ENCODE assay signal across 13 cellular contexts in the genomic region with DNA sequence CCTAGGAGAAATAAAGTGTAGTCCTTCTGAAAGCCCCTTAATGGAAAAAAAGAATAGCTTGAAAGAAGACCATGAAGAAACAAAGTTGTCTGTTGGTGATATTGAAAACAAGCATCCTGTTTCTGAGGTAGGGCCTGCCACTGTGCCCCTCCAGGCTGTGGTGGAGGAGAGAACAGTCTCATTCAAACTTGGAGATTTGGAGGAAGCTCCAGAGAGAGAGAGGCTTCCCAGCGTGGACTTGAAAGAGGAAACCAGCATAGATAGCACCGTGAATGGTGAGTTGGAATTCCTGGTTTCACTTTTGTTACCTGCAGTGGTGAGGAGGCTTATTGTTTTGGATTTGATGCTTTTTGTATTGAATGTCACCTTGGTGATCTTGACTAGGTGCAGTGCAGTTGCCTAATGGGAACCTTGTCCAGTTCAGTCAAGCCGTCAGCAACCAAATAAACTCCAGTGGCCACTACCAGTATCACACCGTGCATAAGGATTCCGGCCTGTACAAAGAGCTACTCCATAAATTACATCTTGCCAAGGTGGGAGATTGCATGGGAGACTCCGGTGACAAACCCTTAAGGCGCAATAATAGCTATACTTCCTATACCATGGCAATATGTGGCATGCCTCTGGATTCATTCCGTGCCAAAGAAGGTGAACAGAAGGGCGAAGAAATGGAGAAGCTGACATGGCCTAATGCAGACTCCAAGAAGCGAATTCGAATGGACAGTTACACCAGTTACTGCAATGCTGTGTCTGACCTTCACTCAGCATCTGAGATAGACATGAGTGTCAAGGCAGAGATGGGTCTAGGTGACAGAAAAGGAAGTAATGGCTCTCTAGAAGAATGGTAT. TPM values are rescaled to one million over a fixed set of nuclear protein-coding genes. Genes with fewer than 3 reads are reported as not detected.
DNase-seq lines count a peak whose midpoint lies in the region; ATAC-seq, FAIRE-seq and TF ChIP-seq lines count a peak whose summit lies in the region.
"Had no signal": no experiment of that assay in that cellular context is flagged by ENCODE, and none has a peak within 500 bp of the region (broad histone marks: within the 10 kb centered on the region; RNA-seq: fewer than 3 reads in every experiment).

No MANE protein-coding gene starts in this region.

- intact Hi-C loops in Caco-2 (cut with micrococcal nuclease; ENCODE audit: unreplicated experiment) (no loop called here), left colon (cut with DNase I, micrococcal nuclease) (no loop called here)
- intact Hi-C loops in activated T-helper 1 cell treated with anti-CD3 and anti-CD28 coated beads, Interleukin-12 subunit alpha, Interleukin-12 subunit beta, Interleukin-2, Interleukin-4 antibody, amounts not matched to agents 30 ng/mL and 10 ng/mL and 1 ng/mL, durations not matched to agents 14 hours and 24 hours and 36 hours (cut with micrococcal nuclease), result no loop called here

- TSS peak; percentile 2 for BruUV-seq in Caco-2 (replicated peaks; lab: Mats Ljungman, UMichigan)

- H3K4me3 ChIP-seq in BLaER1 treated with 17β-estradiol and CSF1 and Interleukin-3, amounts not matched to agents 10 nM and 100 nM, result peak overlapping the region in 1 of 10 experiments; percentile 7; a peak in 1 of 20 replicates
- H3K4me3 ChIP-seq in Caco-2 (ENCODE audit: low read depth, low read length), result no peak overlapping the region
- H3K4me3 ChIP-seq: heart left ventricle, left ventricle myocardium inferior, tibial artery had no signal

- no peaks in the 10 kb centered on the region for H3K9me3 Mint-ChIP-seq in Caco-2 (ENCODE audit: unreplicated experiment)
- H3K9me3 Mint-ChIP-seq in activated T-helper 1 cell treated with anti-CD3 and anti-CD28 coated beads, Interleukin-12 subunit alpha, Interleukin-12 subunit beta, Interleukin-2, Interleukin-4 antibody, amounts not matched to agents 30 ng/mL and 10 ng/mL and 1 ng/mL, durations not matched to agents 14 hours and 24 hours and 36 hours, result no peaks in the 10 kb centered on the region

- peaks cover 7% of the 10 kb centered on the region for H3K4me1 Mint-ChIP-seq in Caco-2 (ENCODE audit: low read depth, unreplicated experiment)
- H3K4me1 Mint-ChIP-seq in activated T-helper 1 cell treated with anti-CD3 and anti-CD28 coated beads, Interleukin-12 subunit alpha, Interleukin-12 subunit beta, Interleukin-2, Interleukin-4 antibody, amounts not matched to agents 30 ng/mL and 10 ng/mL and 1 ng/mL, durations not matched to agents 14 hours and 24 hours and 36 hours (ENCODE audit: low read depth), result peaks cover 73% of the 10 kb centered on the region

- peaks cover 0 to 99% (median 22%) of the 10 kb centered on the region in 10 experiments; a peak in 12 of 20 replicates for H3K4me1 ChIP-seq in BLaER1 treated with 17β-estradiol and CSF1 and Interleukin-3, amounts not matched to agents 10 nM and 100 nM
- H3K4me1 ChIP-seq in Caco-2, result no peaks in the 10 kb centered on the region
- H3K4me1 ChIP-seq: left ventricle myocardium inferior had no signal

- POLR2A ChIA-PET in Caco-2 (lab: Charles Lee), result interaction anchor here (1.7 kb wide), 1 partner anchor 14 kb away, joined by 6 read pairs; a partner anchor contains a TSS

- H3K9me3 ChIP-seq in BLaER1 treated with 17β-estradiol and CSF1 and Interleukin-3, amounts not matched to agents 10 nM and 100 nM (replicated peaks in 1 of 11), result no peaks in the 10 kb centered on the region
- H3K9me3 ChIP-seq in Caco-2, result no peaks in the 10 kb centered on the region
- H3K9me3 ChIP-seq: heart left ventricle, left ventricle myocardium inferior, tibial artery had no signal

- peak overlapping the region in 4 of 11 experiments; percentile 17 to 41 (median 28); a peak in 6 of 22 replicates for H3K27ac ChIP-seq in BLaER1 treated with 17β-estradiol and CSF1 and Interleukin-3, amounts not matched to agents 10 nM and 100 nM
- H3K27ac ChIP-seq: heart left ventricle, left ventricle myocardium inferior, tibial artery had no signal

- peaks cover 98 to 100% (median 100%) of the 10 kb centered on the region in 11 experiments for H3K36me3 ChIP-seq in BLaER1 treated with 17β-estradiol and CSF1 and Interleukin-3, amounts not matched to agents 10 nM and 100 nM
- peaks cover 10% of the 10 kb centered on the region for H3K36me3 ChIP-seq in Caco-2 (ENCODE audit: control insufficient read depth, insufficient read depth, low read length)

- peak overlapping the region in 2 of 11 experiments; percentile 10 to 21; a peak in 2 of 22 replicates for H3K9ac ChIP-seq in BLaER1 treated with 17β-estradiol and CSF1 and Interleukin-3, amounts not matched to agents 10 nM and 100 nM

- CTCF ChIA-PET in Caco-2 (lab: Charles Lee), result interaction anchor here (1.0 kb wide), 1 partner anchor 13 kb away, joined by 4 read pairs; no protein-coding TSS in a partner anchor

- TF ChIP-seq POLR2A in GM12892 (IDR thresholded peaks at IDR 0.05; ENCODE audit: low read depth, low read length), result no peak; the same call in 1 of the 2 replicates

- DNase-seq in Caco-2 (no peak), left colon (no peak), NCI-H2107 treated with DMSO at 0.1 percent for 48 hours (lab: John Stamatoyannopoulos, UW; ENCODE audit: unreplicated experiment) (no peak), NCI-H82 (lab: John Stamatoyannopoulos, UW) (no peak), GM12892 (ENCODE audit: insufficient read length) (no peak), pons (ENCODE audit: low spot score) (no peak)
- no peak for DNase-seq in activated T-helper 1 cell treated with anti-CD3 and anti-CD28 coated beads, Interleukin-12 subunit alpha, Interleukin-12 subunit beta, Interleukin-2, Interleukin-4 antibody, amounts not matched to agents 30 ng/mL and 10 ng/mL and 1 ng/mL, durations not matched to agents 14 hours and 24 hours and 36 hours (ENCODE audit: low spot score)
- DNase-seq: heart left ventricle, left ventricle myocardium inferior, T-helper 9 cell, tibial artery had no signal

- H3K27me3 ChIP-seq in BLaER1 treated with 17β-estradiol and CSF1 and Interleukin-3, amounts not matched to agents 10 nM and 100 nM, result no peaks in the 10 kb centered on the region
- H3K27me3 ChIP-seq in Caco-2 (replicated peaks; ENCODE audit: control insufficient read depth, insufficient read depth, low read length), result no peaks in the 10 kb centered on the region
- H3K27me3 ChIP-seq: heart left ventricle, tibial artery had no signal

- H4K20me1 ChIP-seq in BLaER1 treated with 17β-estradiol and CSF1 and Interleukin-3, amounts not matched to agents 10 nM and 100 nM, result peaks cover 47 to 100% (median 93%) of the 10 kb centered on the region in 11 experiments

- peaks cover 99% of the 10 kb centered on the region for H3K36me3 Mint-ChIP-seq in Caco-2 (ENCODE audit: insufficient read depth, unreplicated experiment)
- H3K36me3 Mint-ChIP-seq in activated T-helper 1 cell treated with anti-CD3 and anti-CD28 coated beads, Interleukin-12 subunit alpha, Interleukin-12 subunit beta, Interleukin-2, Interleukin-4 antibody, amounts not matched to agents 30 ng/mL and 10 ng/mL and 1 ng/mL, durations not matched to agents 14 hours and 24 hours and 36 hours (ENCODE audit: low read depth), result peaks cover 78% of the 10 kb centered on the region

- H3K27me3 Mint-ChIP-seq in Caco-2 (ENCODE audit: insufficient read depth, unreplicated experiment), result no peaks in the 10 kb centered on the region
- H3K27me3 Mint-ChIP-seq in activated T-helper 1 cell treated with anti-CD3 and anti-CD28 coated beads, Interleukin-12 subunit alpha, Interleukin-12 subunit beta, Interleukin-2, Interleukin-4 antibody, amounts not matched to agents 30 ng/mL and 10 ng/mL and 1 ng/mL, durations not matched to agents 14 hours and 24 hours and 36 hours (ENCODE audit: insufficient read depth), result no peaks in the 10 kb centered on the region

- H3K4me2 ChIP-seq in BLaER1 treated with 17β-estradiol and CSF1 and Interleukin-3, amounts not matched to agents 10 nM and 100 nM, result peak overlapping the region in 6 of 11 experiments; percentile 18 to 67 (median 46); a peak in 9 of 22 replicates

- H3K27ac Mint-ChIP-seq in Caco-2 (ENCODE audit: unreplicated experiment), result no peak overlapping the region
- H3K27ac Mint-ChIP-seq in activated T-helper 1 cell treated with anti-CD3 and anti-CD28 coated beads, Interleukin-12 subunit alpha, Interleukin-12 subunit beta, Interleukin-2, Interleukin-4 antibody, amounts not matched to agents 30 ng/mL and 10 ng/mL and 1 ng/mL, durations not matched to agents 14 hours and 24 hours and 36 hours, result peak overlapping the region; percentile 23

- TF ChIP-seq CTCF in Caco-2 (IDR thresholded peaks at IDR 0.05; ENCODE audit: insufficient read depth in 1 of 2, low read depth in 1 of 2, low read length in 1 of 2, severe bottlenecking in 1 of 2, unreplicated experiment in 1 of 2), result no peak

- no peak for FAIRE-seq in GM12892 (lab: Jason Lieb, UNC)
- FAIRE-seq: D721Med had no signal

- H3K4me3 Mint-ChIP-seq in Caco-2 (ENCODE audit: unreplicated experiment), result no peak overlapping the region
- peak overlapping the region; percentile 21 for H3K4me3 Mint-ChIP-seq in activated T-helper 1 cell treated with anti-CD3 and anti-CD28 coated beads, Interleukin-12 subunit alpha, Interleukin-12 subunit beta, Interleukin-2, Interleukin-4 antibody, amounts not matched to agents 30 ng/mL and 10 ng/mL and 1 ng/mL, durations not matched to agents 14 hours and 24 hours and 36 hours

- peak; percentile 16 for ATAC-seq in left colon
- ATAC-seq: heart left ventricle had no signal

RNA-seq across cellular contexts. Expression of a gene that starts 13.3 kb away (rescaled TPM):
- total RNA-seq in Caco-2 (2022) (91.1 and 102 TPM in 2 replicates), left colon (100 to 1,000 TPM in 1 of 2 donors, 10 to 100 TPM in 1; 61.6 to 128 TPM)
- total RNA-seq in activated T-helper 1 cell treated with anti-CD3 and anti-CD28 coated beads, Interleukin-12 subunit alpha, Interleukin-12 subunit beta, Interleukin-2, Interleukin-4 antibody, amounts not matched to agents 30 ng/mL and 10 ng/mL and 1 ng/mL, durations not matched to agents 14 hours and 24 hours and 36 hours, result 164 and 172 TPM in 2 replicates
- 43.0 TPM for polyA plus RNA-seq in GM12892 (2012; ENCODE audit: missing spikeins)
